Comparison of ENCODE assay signal across 30 cellular contexts in the genomic region with DNA sequence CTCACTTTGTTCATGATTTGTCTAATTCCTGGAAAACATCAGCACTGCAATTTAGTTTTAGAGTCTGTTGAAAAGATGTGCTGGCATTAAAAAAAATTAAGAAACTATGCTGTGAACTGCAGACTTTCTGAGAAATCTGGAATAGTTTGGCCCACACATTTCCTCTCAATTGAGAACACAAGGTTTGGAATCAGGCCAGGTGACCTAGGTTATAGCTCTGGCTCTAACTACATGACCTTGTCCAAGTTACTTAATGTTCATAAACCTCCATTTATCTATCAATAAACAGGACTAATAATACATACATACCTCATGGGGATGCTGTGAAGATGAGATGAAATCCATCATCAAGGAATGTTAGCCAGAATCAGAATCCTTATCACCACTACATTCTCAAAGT.
"Had no signal": no experiment of that assay in that cellular context is flagged by ENCODE, and none has a peak within 500 bp of the region (broad histone marks: within the 10 kb centered on the region; RNA-seq: fewer than 3 reads in every experiment).

No MANE protein-coding gene starts in this region.

- H3K79me2 ChIP-seq: parathyroid adenoma had no signal

- H3K4me3 ChIP-seq: breast epithelium, esophagus muscularis mucosa, lower lobe of right lung, stomach, thyroid gland, upper lobe of left lung, vagina had no signal

- FAIRE-seq: frontal cortex, keratinocyte, small intestine had no signal

- H3K36me3 ChIP-seq: breast epithelium, esophagus muscularis mucosa, lower lobe of right lung, stomach, thyroid gland, upper lobe of left lung, vagina had no signal

- H3K4me3 Mint-ChIP-seq: activated CD4-positive, alpha-beta memory T cell treated with anti-CD3 and anti-CD28 coated beads, Interleukin-2, amount 10 ng/mL, durations not matched to agents 7 days and 5 days; activated CD4-positive, alpha-beta T cell treated with anti-CD3 and anti-CD28 coated beads, Interleukin-2, amount 10 ng/mL, durations not matched to agents 7 days and 5 days; activated T-cell treated with anti-CD3 and anti-CD28 coated beads, Interleukin-2, amount 50 U/mL, for 24 hours; central memory CD8-positive, alpha-beta T cell; dendritic cell treated with granulocyte-macrophage colony-stimulating factor and Interleukin-4, amounts not matched to agents 40 ng/mL and 50 ng/mL, for 4 days; endodermal cell; stimulated activated naive B cell treated with anti-CD40 and anti-IgM and Interleukin-4, amounts not matched to agents 10 μg/mL and 1 μg/mL and 100 μg/mL, for 72 hours had no signal

- H3K9me3 Mint-ChIP-seq: activated T-cell treated with anti-CD3 and anti-CD28 coated beads, Interleukin-2, amount 50 U/mL, for 24 hours; dendritic cell treated with granulocyte-macrophage colony-stimulating factor and Interleukin-4, amounts not matched to agents 40 ng/mL and 50 ng/mL, for 4 days had no signal

- H2AFZ ChIP-seq: parathyroid adenoma had no signal

- H3K9me3 ChIP-seq: breast epithelium, esophagus muscularis mucosa, lower lobe of right lung, thyroid gland, upper lobe of left lung, vagina had no signal

- DNase-seq: activated CD4-positive, alpha-beta memory T cell treated with anti-CD3 and anti-CD28 coated beads, Interleukin-2, amount 10 ng/mL, durations not matched to agents 7 days and 5 days; activated CD4-positive, alpha-beta T cell treated with anti-CD3 and anti-CD28 coated beads for 1 hour; activated CD4-positive, alpha-beta T cell treated with anti-CD3 and anti-CD28 coated beads, Interleukin-2, amount 10 ng/mL, durations not matched to agents 7 days and 5 days; activated CD8-positive, alpha-beta memory T cell treated with anti-CD3 and anti-CD28 coated beads, Interleukin-2, amount 50 U/mL, for 48 hours; activated gamma-delta T cell; activated naive CD4-positive, alpha-beta T cell treated with anti-CD3 and anti-CD28 coated beads, Interleukin-2, amount 50 U/mL, for 16 hours; activated T-cell treated with anti-CD3 and anti-CD28 coated beads, Interleukin-2, amount 50 U/mL, for 24 hours; amniotic stem cell; endodermal cell; left cardiac atrium; lower lobe of right lung; naive B cell; nucleus accumbens; small intestine; stimulated activated CD4-positive, alpha-beta T cell treated with anti-CD3 and anti-CD28 coated beads, Interleukin-15, amount 100 ng/mL, for 24 hours; stimulated activated CD4-positive, alpha-beta T cell treated with anti-CD3 and anti-CD28 coated beads, Interleukin-2, amount 100 ng/mL, for 24 hours; stimulated activated naive B cell treated with anti-CD40 and anti-IgM and Interleukin-4, amounts not matched to agents 10 μg/mL and 1 μg/mL and 100 μg/mL, for 72 hours; stomach; T-helper 2 cell; thyroid gland; upper lobe of left lung had no signal

- H3K9ac ChIP-seq: parathyroid adenoma had no signal

- H3K27ac ChIP-seq: breast epithelium, esophagus muscularis mucosa, parathyroid adenoma, stomach, thyroid gland, upper lobe of left lung, vagina had no signal

- H3K27ac Mint-ChIP-seq: activated CD4-positive, alpha-beta memory T cell treated with anti-CD3 and anti-CD28 coated beads, Interleukin-2, amount 10 ng/mL, durations not matched to agents 7 days and 5 days; activated CD4-positive, alpha-beta T cell treated with anti-CD3 and anti-CD28 coated beads, Interleukin-2, amount 10 ng/mL, durations not matched to agents 7 days and 5 days; activated T-cell treated with anti-CD3 and anti-CD28 coated beads, Interleukin-2, amount 50 U/mL, for 24 hours; dendritic cell treated with granulocyte-macrophage colony-stimulating factor and Interleukin-4, amounts not matched to agents 40 ng/mL and 50 ng/mL, for 4 days; endodermal cell; naive B cell; stimulated activated naive B cell treated with anti-CD40 and anti-IgM and Interleukin-4, amounts not matched to agents 10 μg/mL and 1 μg/mL and 100 μg/mL, for 72 hours had no signal

- H3K4me1 ChIP-seq: breast epithelium, esophagus muscularis mucosa, lower lobe of right lung, parathyroid adenoma, stomach, thyroid gland, upper lobe of left lung had no signal

- ATAC-seq: right cardiac atrium; stimulated activated naive B cell treated with anti-CD40 and anti-IgM and Interleukin-4, amounts not matched to agents 10 μg/mL and 1 μg/mL and 100 μg/mL, for 72 hours had no signal

- H3K36me3 Mint-ChIP-seq: stimulated activated naive B cell treated with anti-CD40 and anti-IgM and Interleukin-4, amounts not matched to agents 10 μg/mL and 1 μg/mL and 100 μg/mL, for 72 hours had no signal

- H3K27me3 ChIP-seq: breast epithelium, esophagus muscularis mucosa, stomach, thyroid gland, upper lobe of left lung, vagina had no signal

- H3K27me3 Mint-ChIP-seq: activated CD4-positive, alpha-beta memory T cell treated with anti-CD3 and anti-CD28 coated beads, Interleukin-2, amount 10 ng/mL, durations not matched to agents 7 days and 5 days had no signal

- H3K4me1 Mint-ChIP-seq: activated CD4-positive, alpha-beta memory T cell treated with anti-CD3 and anti-CD28 coated beads, Interleukin-2, amount 10 ng/mL, durations not matched to agents 7 days and 5 days; activated CD4-positive, alpha-beta T cell treated with anti-CD3 and anti-CD28 coated beads, Interleukin-2, amount 10 ng/mL, durations not matched to agents 7 days and 5 days; central memory CD8-positive, alpha-beta T cell; naive B cell; stimulated activated naive B cell treated with anti-CD40 and anti-IgM and Interleukin-4, amounts not matched to agents 10 μg/mL and 1 μg/mL and 100 μg/mL, for 72 hours had no signal
